ENCODE assay signal across 1 cellular context in the genomic region with DNA sequence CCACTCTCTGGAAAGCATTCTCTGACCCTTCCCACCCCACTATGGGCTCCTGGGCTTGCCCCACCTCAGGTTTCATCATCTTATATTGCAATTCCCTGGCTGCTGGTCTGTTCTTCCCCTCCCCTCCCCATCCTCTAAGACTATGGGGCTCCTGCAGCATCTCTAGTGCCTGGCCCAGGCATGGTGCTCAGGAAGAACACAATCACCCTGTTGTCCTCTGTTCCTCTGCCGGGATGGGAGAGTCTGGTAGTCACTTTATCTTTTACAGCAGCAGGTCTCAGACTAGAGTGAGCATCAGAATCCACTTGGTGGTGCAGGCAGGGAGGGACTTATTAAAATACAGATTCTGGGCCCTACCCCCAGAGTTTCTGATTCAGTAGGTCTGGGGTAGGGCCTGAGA.
A peak's percentile ranks its signal among the peaks of the same experiment; 100 is the strongest.
TF ChIP-seq lines count a peak whose summit lies in the region.

No MANE protein-coding gene starts in this region.

TF ChIP-seq in K562, 482 proteins besides CTCF, POLR2A, EP300 and RAD21:
- no peak for TF ChIP-seq WHSC1 (IDR thresholded peaks at IDR 0.05; ENCODE audit: low read length)
- TF ChIP-seq CBFA2T3 (IDR thresholded peaks at IDR 0.05), result 0 out of 2 replicates have a peak, but pooled peaks have one; percentile 10
